In the genomic region with DNA sequence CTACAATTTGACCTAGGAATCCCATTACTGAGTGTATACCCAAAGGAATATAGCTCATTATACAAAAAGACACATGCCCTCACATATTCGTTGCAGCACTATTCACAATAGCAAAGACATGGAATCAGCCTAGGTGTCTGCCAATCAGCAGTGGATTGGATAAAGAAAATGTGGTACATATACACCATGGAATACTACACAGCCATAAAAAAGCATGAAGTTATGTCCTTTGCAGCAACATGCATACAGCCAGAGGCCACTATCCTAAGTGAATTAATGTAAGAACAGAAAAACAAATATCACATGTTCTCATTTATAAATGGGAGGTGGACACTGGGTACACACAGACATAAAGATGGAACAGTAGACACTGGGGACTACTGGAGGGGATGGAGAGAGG, we compare ENCODE assay signal across 1 cellular context.
"Had no signal": no experiment of that assay in that cellular context is flagged by ENCODE, and none has a peak within 500 bp of the region (broad histone marks: within the 10 kb centered on the region; RNA-seq: fewer than 3 reads in every experiment).

No MANE protein-coding gene starts in this region.

- H3K36me3 ChIP-seq: MG63 had no signal

- H3K4me3 ChIP-seq: MG63 had no signal

- H3K9me3 ChIP-seq: MG63 had no signal
